Comparison of ENCODE assay signal across 18 cellular contexts in genomic region chr13:73958657-73959397, GRCh38.
A peak's percentile ranks its signal among the peaks of the same experiment; 100 is the strongest.
DNase-seq lines count a peak whose midpoint lies in the region; FAIRE-seq and TF ChIP-seq lines count a peak whose summit lies in the region.
"Had no signal": no experiment of that assay in that cellular context is flagged by ENCODE, and none has a peak within 500 bp of the region (broad histone marks: within the 10 kb centered on the region; RNA-seq: fewer than 3 reads in every experiment).

No MANE protein-coding gene starts in this region.

- no peak overlapping the region for H4K91ac ChIP-seq in trophoblast cell (ENCODE audit: low read depth, low read length)

- H2AK5ac ChIP-seq in trophoblast cell (ENCODE audit: low read length): no peak overlapping the region

- H2BK120ac ChIP-seq in trophoblast cell (ENCODE audit: insufficient read depth, low read length, poor library complexity): no peak overlapping the region

- H3K9me3 ChIP-seq in mammary epithelial cell (replicated peaks; ENCODE audit: insufficient read depth, low read length) (no peaks in the 10 kb centered on the region), trophoblast cell (ENCODE audit: insufficient read depth, low read depth, low read length) (no peaks in the 10 kb centered on the region)
- H3K9me3 ChIP-seq: MG63 had no signal

- H3K27me3 ChIP-seq in mammary epithelial cell (ENCODE audit: insufficient read depth, low read length) (no peaks in the 10 kb centered on the region), trophoblast cell (ENCODE audit: insufficient read depth, low read length) (no peaks in the 10 kb centered on the region), brain microvascular endothelial cell (replicated peaks) (no peaks in the 10 kb centered on the region)
- H3K27me3 ChIP-seq: BLaER1, MG63, SJCRH30 had no signal

- dilution Hi-C loops in mammary epithelial cell (cut with HindIII; ENCODE audit: low sequenced_read_pairs): no loop called here

- H3K4me3 ChIP-seq in mammary epithelial cell (replicated peaks in 1 of 3; ENCODE audit: insufficient read depth in 1 of 3, low read depth in 2 of 3, low read length in 3 of 3): no peak overlapping the region
- H3K4me3 ChIP-seq in trophoblast cell (ENCODE audit: low read depth, low read length): no peak overlapping the region
- H3K4me3 ChIP-seq in brain microvascular endothelial cell (ENCODE audit: low read depth, low read length): no peak overlapping the region
- H3K4me3 ChIP-seq: BLaER1, MG63, SJCRH30 had no signal

- no peaks in the 10 kb centered on the region for H3K36me3 ChIP-seq in mammary epithelial cell (ENCODE audit: insufficient read depth, low read length)
- H3K36me3 ChIP-seq in trophoblast cell (ENCODE audit: control insufficient read depth in 1 of 2, insufficient read depth in 2 of 2, low read length in 2 of 2): no peaks in the 10 kb centered on the region
- H3K36me3 ChIP-seq in brain microvascular endothelial cell (replicated peaks): no peaks in the 10 kb centered on the region
- H3K36me3 ChIP-seq: MG63, SJCRH30 had no signal

- no peak for TF ChIP-seq POLR2A in GM12891 (IDR thresholded peaks at IDR 0.05; ENCODE audit: low read depth, low read length)

- H3K4me2 ChIP-seq in mammary epithelial cell (ENCODE audit: insufficient read depth, low read depth, low read length) (no peak overlapping the region), trophoblast cell (ENCODE audit: low read length) (no peak overlapping the region)

- H3K4ac ChIP-seq in trophoblast cell (ENCODE audit: low read depth, low read length): no peak overlapping the region

- H3K18ac ChIP-seq in trophoblast cell (ENCODE audit: low read length): no peak overlapping the region

- H3K9ac ChIP-seq in mammary epithelial cell (ENCODE audit: insufficient read depth, low read length): no peak overlapping the region
- H3K9ac ChIP-seq in trophoblast cell (ENCODE audit: low read length): no peak overlapping the region
- H3K9ac ChIP-seq: BLaER1 had no signal

- whole genome bisulfite sequencing in mammary epithelial cell (ENCODE audit: low coverage, missing lambda C conversion rate): 89% methylated on average over 8 of the region's 8 CpGs
- no CpG with 5 or more reads among the region's 8 CpGs for WGBS in trophoblast cell (ENCODE audit: extremely low coverage, insufficient coverage, insufficient read length)

- intact Hi-C loops in mammary epithelial cell (cut with micrococcal nuclease): no loop called here

- CTCF ChIA-PET in mammary epithelial cell (lab: Charles Lee; ENCODE audit: low non-redundant PET): no interaction called here

- DNase-seq in GM12891 (ENCODE audit: insufficient read length, low spot score): no peak
- DNase-seq in HT-29 (ENCODE audit: low spot score): peak; percentile 63
- peak; percentile 68 for DNase-seq in mammary epithelial cell
- peak; percentile 14 to 61 for DNase-seq in trophoblast cell
- no peak for DNase-seq in brain microvascular endothelial cell
- no peak for DNase-seq in amygdala (lab: John Stamatoyannopoulos, UW)
- no peak for DNase-seq in nucleus accumbens (lab: John Stamatoyannopoulos, UW)
- no peak for DNase-seq in DMS153 (lab: John Stamatoyannopoulos, UW)
- DNase-seq: DMS 273 treated with DMSO at 0.1 percent for 48 hours, HCEC 1CT, MG63, NCI-H1092 treated with DMSO at 0.1 percent for 48 hours, NCI-H1694 treated with DMSO at 0.1 percent for 48 hours, NCI-H510A, NCI-H82, SJCRH30 had no signal

- peaks cover 21% of the 10 kb centered on the region for H3K79me2 ChIP-seq in mammary epithelial cell (ENCODE audit: insufficient read depth, low read length)
- H3K79me2 ChIP-seq in trophoblast cell (ENCODE audit: control insufficient read depth, insufficient read depth, low read length, poor library complexity): no peaks in the 10 kb centered on the region

- H2BK12ac ChIP-seq in trophoblast cell (ENCODE audit: low read length): no peak overlapping the region

- H4K20me1 ChIP-seq in mammary epithelial cell (ENCODE audit: insufficient read depth, low read length): no peaks in the 10 kb centered on the region
- H4K20me1 ChIP-seq: BLaER1 had no signal

- TF ChIP-seq CTCF in mammary epithelial cell (conservative IDR thresholded peaks at IDR 0.05 in 1 of 2, IDR thresholded peaks at IDR 0.05 in 1 of 2; ENCODE audit: extremely low read depth in 1 of 2, insufficient read depth in 1 of 2, low read depth in 1 of 2, low read length in 2 of 2) (no peak), brain microvascular endothelial cell (IDR thresholded peaks at IDR 0.05; ENCODE audit: low read depth, low read length, missing control alignments) (no peak)

- H3K4me1 ChIP-seq in mammary epithelial cell (ENCODE audit: insufficient read depth, low read length) (no peaks in the 10 kb centered on the region), trophoblast cell (ENCODE audit: control insufficient read depth in 1 of 2, insufficient read depth in 2 of 2, low read length in 2 of 2) (no peaks in the 10 kb centered on the region)

- no peak overlapping the region for H3K23ac ChIP-seq in trophoblast cell (ENCODE audit: low read length)

- no TSS peak for BruUV-seq in mammary epithelial cell (replicated peaks; lab: Mats Ljungman, UMichigan)

- H4K12ac ChIP-seq in trophoblast cell (ENCODE audit: low read depth, low read length): no peak overlapping the region

- H4K8ac ChIP-seq in trophoblast cell (ENCODE audit: low read depth, low read length): no peak overlapping the region

- H2AFZ ChIP-seq in mammary epithelial cell (ENCODE audit: low read depth, low read length): no peak overlapping the region
- no peak overlapping the region for H2AFZ ChIP-seq in trophoblast cell (ENCODE audit: insufficient read depth, low read length, poor library complexity)

- no peak overlapping the region for H3K14ac ChIP-seq in trophoblast cell (ENCODE audit: low read length)

- no peak overlapping the region for H3K27ac ChIP-seq in mammary epithelial cell (ENCODE audit: insufficient read depth, low read depth, low read length)
- H3K27ac ChIP-seq in trophoblast cell (ENCODE audit: low read depth, low read length): no peak overlapping the region
- H3K27ac ChIP-seq in brain microvascular endothelial cell: no peak overlapping the region
- H3K27ac ChIP-seq: BLaER1, SJCRH30 had no signal

- H2BK5ac ChIP-seq in trophoblast cell (ENCODE audit: low read depth, low read length, poor library complexity): no peak overlapping the region

- no peaks in the 10 kb centered on the region for H3K79me1 ChIP-seq in trophoblast cell (ENCODE audit: low read length)

- FAIRE-seq in GM12891 (lab: Jason Lieb, UNC): peak; percentile 16
- FAIRE-seq: HTR-8/SVneo had no signal

- in situ Hi-C loops in mammary epithelial cell (cut with MboI; ENCODE audit: low sequenced_read_pairs in 2 of 2): no loop called here
- in situ Hi-C loops in brain microvascular endothelial cell (cut with HindIII; ENCODE audit: low pct_ligation_motif_present, low sequenced_read_pairs): no loop called here

TF ChIP-seq in GM12891, 5 proteins besides CTCF, POLR2A, EP300 and RAD21:
- TF ChIP-seq SPI1 (IDR thresholded peaks at IDR 0.05; ENCODE audit: low read depth, low read length) (no peak), POLR2AphosphoS5 (IDR thresholded peaks at IDR 0.05; ENCODE audit: low read depth, low read length) (no peak), POU2F2 (IDR thresholded peaks at IDR 0.05; ENCODE audit: low read depth, low read length) (no peak), TAF1 (IDR thresholded peaks at IDR 0.05; ENCODE audit: low read depth, low read length) (no peak), PAX5 (IDR thresholded peaks at IDR 0.05; ENCODE audit: insufficient read depth, low read length, severe bottlenecking) (no peak)
TF ChIP-seq in GM12891: peak in this region for 0.

Comparison
In these comparisons a context has a peak if more than half of its experiments do, and no peak if none do; other contexts are left out.
1. DNase-seq: peak in HT-29 (single experiment), mammary epithelial cell (single experiment) and trophoblast cell (2 of 2); none in GM12891 (single experiment), brain microvascular endothelial cell (single experiment), amygdala (0 of 56), nucleus accumbens (0 of 56) and DMS153 (single experiment).